ENCODE assay signal across 15 cellular contexts in the genomic region with DNA sequence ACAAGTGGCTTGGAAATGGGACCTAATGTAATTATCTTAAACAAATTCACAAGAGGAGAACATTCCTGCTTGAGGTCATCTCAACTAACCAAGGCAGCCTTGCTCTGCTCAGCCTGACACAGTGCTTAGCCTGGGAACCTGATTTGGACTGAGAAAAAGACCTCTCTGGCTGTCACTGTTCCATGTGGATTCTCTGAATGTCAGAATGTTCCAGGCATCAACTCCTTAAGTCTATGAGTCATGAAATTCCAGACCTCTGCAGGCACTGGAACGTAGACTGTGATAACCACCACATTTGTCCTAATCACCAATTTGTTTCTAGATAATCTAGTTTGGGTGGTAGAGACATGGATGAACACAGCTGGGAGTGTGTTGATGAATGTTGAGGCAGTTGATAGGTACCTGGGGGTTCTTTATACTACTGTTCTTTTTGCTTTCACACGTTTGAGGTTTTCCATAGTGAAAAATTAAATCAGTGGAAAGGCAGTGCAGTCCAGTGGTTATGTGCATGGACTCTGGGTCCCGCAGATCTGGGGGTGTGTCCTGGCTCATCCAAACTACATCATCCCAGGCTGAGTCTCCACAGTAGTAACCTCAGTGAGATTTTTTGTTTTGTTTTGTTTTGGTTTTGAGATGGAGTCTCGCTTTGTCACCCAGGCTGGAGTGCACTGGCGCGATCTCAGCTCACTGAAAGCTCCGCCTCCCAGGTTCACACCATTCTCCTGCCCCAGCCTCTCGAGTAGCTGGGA.
A peak's percentile ranks its signal among the peaks of the same experiment; 100 is the strongest.
DNase-seq lines count a peak whose midpoint lies in the region; ATAC-seq and TF ChIP-seq lines count a peak whose summit lies in the region.
"Had no signal": no experiment of that assay in that cellular context is flagged by ENCODE, and none has a peak within 500 bp of the region (broad histone marks: within the 10 kb centered on the region; RNA-seq: fewer than 3 reads in every experiment).

No MANE protein-coding gene starts in this region.

- H3K27ac ChIP-seq in SJCRH30 = no peak overlapping the region
- H3K27ac ChIP-seq: stomach had no signal

- H3K27me3 ChIP-seq in SJCRH30 = no peaks in the 10 kb centered on the region
- H3K27me3 ChIP-seq: stomach had no signal

- DNase-seq in A172 (ENCODE audit: low spot score) (peak; percentile 60), HS-27A (ENCODE audit: low read depth) (peak; percentile 53), chondrocyte (ENCODE audit: low spot score) (no peak), iris pigment epithelial cell (ENCODE audit: low read depth) (peak; percentile 76), SJCRH30 (no peak)
- DNase-seq in activated T-cell treated with anti-CD3 and anti-CD28 coated beads, Interleukin-2, amount 50 U/mL, for 4 hours = no peak
- DNase-seq: activated CD4-positive, alpha-beta T cell treated with anti-CD3 and anti-CD28 coated beads, Interleukin-2, amount 50 U/mL, for 48 hours; activated naive CD8-positive, alpha-beta T cell treated with anti-CD3 and anti-CD28 coated beads, Interleukin-2, amount 10 ng/mL, durations not matched to agents 7 days and 5 days; erythroblast; left colon; NCI-H187 treated with DMSO at 0.1 percent for 48 hours; stimulated activated CD4-positive, alpha-beta T cell treated with anti-CD3 and anti-CD28 coated beads, Interleukin-4, amount 100 ng/mL, for 1 hour; stomach had no signal

- no peaks in the 10 kb centered on the region for H3K36me3 Mint-ChIP-seq in chondrocyte (ENCODE audit: low read depth)
- no peaks in the 10 kb centered on the region for H3K36me3 Mint-ChIP-seq in activated T-cell treated with anti-CD3 and anti-CD28 coated beads, Interleukin-2, amount 50 U/mL, for 4 hours (ENCODE audit: insufficient read depth)
- H3K36me3 Mint-ChIP-seq: activated naive CD8-positive, alpha-beta T cell treated with anti-CD3 and anti-CD28 coated beads, Interleukin-2, amount 10 ng/mL, durations not matched to agents 7 days and 5 days had no signal

- peak overlapping the region; percentile 72 for H3K27ac Mint-ChIP-seq in chondrocyte (ENCODE audit: unreplicated experiment)
- H3K27ac Mint-ChIP-seq: activated naive CD8-positive, alpha-beta T cell treated with anti-CD3 and anti-CD28 coated beads, Interleukin-2, amount 10 ng/mL, durations not matched to agents 7 days and 5 days had no signal

- no peak for ATAC-seq in activated T-cell treated with anti-CD3 and anti-CD28 coated beads, Interleukin-2, amount 50 U/mL, for 4 hours
- ATAC-seq in GM18867 (IDR thresholded peaks at IDR 0.05; ENCODE audit: unreplicated experiment) = no peak
- ATAC-seq in GM18909 (IDR thresholded peaks at IDR 0.05; ENCODE audit: poor library complexity, unreplicated experiment) = no peak
- ATAC-seq: left colon had no signal

- H3K9me3 Mint-ChIP-seq in chondrocyte (ENCODE audit: low read depth) = peaks cover 5% of the 10 kb centered on the region
- H3K9me3 Mint-ChIP-seq in activated T-cell treated with anti-CD3 and anti-CD28 coated beads, Interleukin-2, amount 50 U/mL, for 4 hours = no peaks in the 10 kb centered on the region
- H3K9me3 Mint-ChIP-seq: activated naive CD8-positive, alpha-beta T cell treated with anti-CD3 and anti-CD28 coated beads, Interleukin-2, amount 10 ng/mL, durations not matched to agents 7 days and 5 days had no signal

- H3K4me3 Mint-ChIP-seq in chondrocyte (ENCODE audit: unreplicated experiment) = no peak overlapping the region
- H3K4me3 Mint-ChIP-seq in activated T-cell treated with anti-CD3 and anti-CD28 coated beads, Interleukin-2, amount 50 U/mL, for 4 hours = no peak overlapping the region
- H3K4me3 Mint-ChIP-seq: activated naive CD8-positive, alpha-beta T cell treated with anti-CD3 and anti-CD28 coated beads, Interleukin-2, amount 10 ng/mL, durations not matched to agents 7 days and 5 days had no signal

- peaks cover 9% of the 10 kb centered on the region for H3K4me1 ChIP-seq in SJCRH30

- no peaks in the 10 kb centered on the region for H3K9me3 ChIP-seq in SJCRH30 (replicated peaks)
- H3K9me3 ChIP-seq: stomach had no signal

- H3K4me1 Mint-ChIP-seq in chondrocyte (ENCODE audit: low read depth) = peaks cover 34% of the 10 kb centered on the region
- H3K4me1 Mint-ChIP-seq in activated T-cell treated with anti-CD3 and anti-CD28 coated beads, Interleukin-2, amount 50 U/mL, for 4 hours (ENCODE audit: low read depth) = no peaks in the 10 kb centered on the region
- H3K4me1 Mint-ChIP-seq: activated naive CD8-positive, alpha-beta T cell treated with anti-CD3 and anti-CD28 coated beads, Interleukin-2, amount 10 ng/mL, durations not matched to agents 7 days and 5 days had no signal

- no peak overlapping the region for H3K4me3 ChIP-seq in SJCRH30
- H3K4me3 ChIP-seq: stomach had no signal

- no peaks in the 10 kb centered on the region for H3K36me3 ChIP-seq in SJCRH30
- H3K36me3 ChIP-seq: stomach had no signal

- TF ChIP-seq CTCF in chondrocyte (IDR thresholded peaks at IDR 0.05) = no peak

- no peaks in the 10 kb centered on the region for H3K27me3 Mint-ChIP-seq in chondrocyte (ENCODE audit: low read depth)
- no peaks in the 10 kb centered on the region for H3K27me3 Mint-ChIP-seq in activated T-cell treated with anti-CD3 and anti-CD28 coated beads, Interleukin-2, amount 50 U/mL, for 4 hours (ENCODE audit: low read depth)

Comparison
In these comparisons a context has a peak if more than half of its experiments do, and no peak if none do; other contexts are left out.
1. DNase-seq: peak in A172 (single experiment), HS-27A (single experiment) and iris pigment epithelial cell (single experiment); none in chondrocyte (single experiment), activated T-cell treated with anti-CD3 and anti-CD28 coated beads, Interleukin-2, amount 50 U/mL, for 4 hours (single experiment) and SJCRH30 (0 of 2).